8 cellular contexts compared by ENCODE assay signal in the genomic region with DNA sequence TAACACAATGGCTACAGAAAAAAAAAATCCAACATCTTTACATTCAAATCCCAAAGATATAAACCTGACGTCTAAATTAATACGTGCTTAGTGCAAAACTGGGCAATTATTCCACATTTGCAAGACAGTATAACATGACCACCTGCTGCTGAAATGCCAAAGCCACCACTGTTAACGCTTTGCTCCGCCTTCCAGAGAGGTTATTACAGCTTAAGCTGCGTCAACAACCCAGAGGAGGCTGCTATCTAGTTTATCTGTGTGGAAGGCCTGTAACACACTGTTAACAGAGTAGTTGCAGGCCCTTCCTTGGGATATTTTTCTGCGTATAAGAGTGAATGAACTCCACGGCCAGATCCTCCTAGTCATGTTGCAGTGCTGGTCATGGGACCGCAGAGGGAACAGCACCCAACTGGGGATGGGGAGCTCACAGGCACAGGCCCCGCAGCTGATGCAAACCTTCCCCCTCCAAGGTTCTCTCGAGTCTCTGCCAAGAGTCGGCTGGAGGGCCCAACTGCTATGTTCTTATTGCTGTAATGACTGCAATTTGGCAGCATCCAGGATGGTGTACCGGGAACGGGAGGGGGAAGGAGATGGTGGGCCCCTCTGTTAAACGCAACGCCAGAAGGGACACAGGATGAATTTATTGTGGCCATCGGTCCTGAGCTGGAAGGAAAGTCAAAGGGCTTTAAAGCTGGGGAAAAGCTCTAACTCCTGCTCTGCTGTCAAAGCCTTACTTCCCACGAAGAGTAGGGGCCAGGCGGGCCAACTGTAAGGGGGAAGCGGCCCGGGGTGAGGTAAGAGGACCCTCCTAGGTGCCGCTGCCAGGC. TPM values are rescaled to one million over a fixed set of nuclear protein-coding genes. Genes with fewer than 3 reads are reported as not detected.
DNase-seq lines count a peak whose midpoint lies in the region; ATAC-seq and TF ChIP-seq lines count a peak whose summit lies in the region.

No MANE protein-coding gene starts in this region.

- no peak for TF ChIP-seq POLR2A in spleen (IDR thresholded peaks at IDR 0.05)

- intact Hi-C loops in mammary epithelial cell (cut with micrococcal nuclease) (loop anchor here (2.0 to 5.0 kb wide), 2 partner anchors 68 to 185 kb away; no protein-coding TSS in a partner anchor), spleen (cut with DNase I; ENCODE audit: low total_unique reads) (no loop called here)

- no peaks in the 10 kb centered on the region for H4K20me1 ChIP-seq in mammary epithelial cell (ENCODE audit: insufficient read depth, low read length)

- H3K79me2 ChIP-seq in mammary epithelial cell (ENCODE audit: insufficient read depth, low read length) = peaks cover 31% of the 10 kb centered on the region

- in situ Hi-C loops in mammary epithelial cell (cut with MboI; ENCODE audit: low sequenced_read_pairs in 2 of 2) = loop anchor here (10.0 to 25.0 kb wide), 2 partner anchors 165 to 627 kb away; partner anchors contain the start of genes HINT3 (in 2 of the 2) and TPD52L1 (in 1 of the 2)

- WGBS in mammary epithelial cell (ENCODE audit: low coverage, missing lambda C conversion rate) = 25% methylated on average over 19 of the region's 21 CpGs
- WGBS in spleen, 5 donors = 10 to 14% (median 14%) methylated on average over 19 to 21 of the region's 21 CpGs

- no TSS peak for BruUV-seq in mammary epithelial cell (replicated peaks; lab: Mats Ljungman, UMichigan)

- DNase-seq in GM12865 (ENCODE audit: low read depth) (peak; percentile 63), NCI-H1436 treated with DMSO at 0.1 percent for 48 hours (lab: John Stamatoyannopoulos, UW) (peak; percentile 74), T-helper 9 cell (peak; percentile 18), mammary epithelial cell (peak; percentile 32), iris pigment epithelial cell (ENCODE audit: low read depth) (peak; percentile 61), spleen (peak; percentile 85), amniotic stem cell (lab: John Stamatoyannopoulos, UW) (no peak)

- CTCF ChIA-PET in mammary epithelial cell (lab: Charles Lee; ENCODE audit: low non-redundant PET) = interaction anchor here (0.5 to 1.2 kb wide), 4 partner anchors 8 to 368 kb away, joined by 3 to 6 read pairs (median 4); partner anchors contain the start of gene HINT3

- H3K9me3 ChIP-seq in mammary epithelial cell (replicated peaks; ENCODE audit: insufficient read depth, low read length) (no peaks in the 10 kb centered on the region), spleen (no peaks in the 10 kb centered on the region)

- dilution Hi-C loops in mammary epithelial cell (cut with HindIII; ENCODE audit: low sequenced_read_pairs) = loop anchor here (5.0 kb wide), 1 partner anchor 158 kb away; no protein-coding TSS in a partner anchor

- TF ChIP-seq CTCF in GM12865 (IDR thresholded peaks at IDR 0.05; ENCODE audit: insufficient read depth, low read depth, low read length, missing control alignments) (no peak), mammary epithelial cell (conservative IDR thresholded peaks at IDR 0.05 in 1 of 2, IDR thresholded peaks at IDR 0.05 in 1 of 2; ENCODE audit: extremely low read depth in 1 of 2, insufficient read depth in 1 of 2, low read depth in 1 of 2, low read length in 2 of 2) (no peak), spleen (IDR thresholded peaks at IDR 0.05 in 8 of 11, conservative IDR thresholded peaks at IDR 0.05 in 3 of 11) (no peak)

- H3K4me3 ChIP-seq in GM12865 (ENCODE audit: low read depth, low read length) (peak overlapping the region; percentile 72), mammary epithelial cell (replicated peaks in 1 of 3; ENCODE audit: insufficient read depth in 1 of 3, low read depth in 2 of 3, low read length in 3 of 3) (peak overlapping the region; percentile 74 to 92 (median 75)), spleen (peak overlapping the region; percentile 77 to 95 (median 89))

- peak overlapping the region; percentile 95 for H2AFZ ChIP-seq in mammary epithelial cell (ENCODE audit: low read depth, low read length)

- H3K9ac ChIP-seq in mammary epithelial cell (ENCODE audit: insufficient read depth, low read length) = peak overlapping the region; percentile 83

- H3K4me1 ChIP-seq in mammary epithelial cell (ENCODE audit: insufficient read depth, low read length) (peaks cover 38% of the 10 kb centered on the region), spleen (peaks cover 20 to 64% (median 56%) of the 10 kb centered on the region in 6 donors)

- H3K27ac ChIP-seq in mammary epithelial cell (ENCODE audit: insufficient read depth, low read depth, low read length) (peak overlapping the region; percentile 58), spleen (peak overlapping the region; percentile 91 to 98 (median 96))

- H3K27me3 ChIP-seq in mammary epithelial cell (ENCODE audit: insufficient read depth, low read length) (no peaks in the 10 kb centered on the region), spleen (replicated peaks in 1 of 7) (no peaks in the 10 kb centered on the region)

- ATAC-seq in HG02678 (IDR thresholded peaks at IDR 0.05; ENCODE audit: unreplicated experiment) = peak; percentile 24

- peak overlapping the region; percentile 96 for H3K4me2 ChIP-seq in mammary epithelial cell (ENCODE audit: insufficient read depth, low read depth, low read length)

- H3K36me3 ChIP-seq in mammary epithelial cell (ENCODE audit: insufficient read depth, low read length) (no peaks in the 10 kb centered on the region), spleen (peaks cover 0 to 5% (median 0%) of the 10 kb centered on the region in 6 donors)

RNA-seq across cellular contexts. Expression of gene NCOA7, which starts 1.0 kb away (rescaled TPM):
- 10 to 100 TPM; 29.0 to 29.1 TPM for total RNA-seq in mammary epithelial cell
- 10.5 TPM for polyA plus RNA-seq in mammary epithelial cell
- polyA minus RNA-seq in mammary epithelial cell = 55.3 TPM
- 10 to 100 TPM; 27.9 to 84.3 (median 50.7) TPM for total RNA-seq in spleen
- 10 to 100 TPM; 11.8 to 18.2 (median 12.9) TPM for polyA plus RNA-seq in spleen

RNA-seq across cellular contexts. Expression of gene HEY2, which starts 40.4 kb away (rescaled TPM):
- total RNA-seq in mammary epithelial cell (under 1 TPM in 1 of 2 donors, not detected in 1; 0.17 TPM), spleen (1 to 10 TPM in 6 of 7 donors, under 1 TPM in 1; 0.72 to 3.7 (median 2.5) TPM)
- polyA plus RNA-seq in mammary epithelial cell (not detected), spleen (1 to 10 TPM in 2 of 3 donors, under 1 TPM in 1; 0.59 to 1.4 (median 1.3) TPM)
- polyA minus RNA-seq in mammary epithelial cell = not detected
